Comparison of ENCODE assay signal across 8 cellular contexts in the genomic region with DNA sequence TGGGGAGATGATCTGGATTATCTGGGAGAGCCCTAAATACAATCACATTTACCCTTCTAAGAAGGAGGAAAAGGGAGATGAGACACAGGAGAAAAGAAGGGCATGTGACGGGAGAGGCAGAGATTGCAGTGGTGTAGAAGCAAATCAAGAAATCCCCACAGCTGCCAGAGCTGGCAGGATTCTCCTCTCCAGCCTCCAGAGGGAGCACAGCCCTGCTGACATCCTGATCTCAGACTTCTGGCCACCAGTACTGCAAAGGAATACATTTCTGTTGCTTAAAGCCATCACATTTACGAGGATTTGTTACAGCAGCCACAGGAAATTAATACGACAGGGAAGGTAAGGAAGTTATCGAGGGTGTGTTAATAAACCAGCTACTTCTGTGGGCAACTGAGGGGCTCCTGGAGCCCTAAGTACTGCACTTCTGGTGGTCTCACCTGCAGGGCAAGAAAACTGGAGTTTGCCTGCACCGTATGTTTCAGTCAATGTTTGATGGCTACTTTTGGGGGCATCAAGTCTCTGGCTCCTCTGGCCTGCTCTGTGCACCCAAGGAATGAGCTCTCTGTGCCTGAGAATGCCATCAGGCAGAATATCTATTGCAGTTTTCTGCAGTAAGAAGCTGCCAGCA. TPM values are rescaled to one million over a fixed set of nuclear protein-coding genes. Genes with fewer than 3 reads are reported as not detected.
DNase-seq lines count a peak whose midpoint lies in the region; ATAC-seq, FAIRE-seq and TF ChIP-seq lines count a peak whose summit lies in the region.

No MANE protein-coding gene starts in this region.

- CTCF ChIA-PET in activated CD4-positive, alpha-beta T cell treated with anti-CD3 and anti-CD28 coated beads for 36 hours (lab: Charles Lee) = interaction anchor here (1.6 kb wide), 1 partner anchor 10 kb away, joined by 3 read pairs; no protein-coding TSS in a partner anchor

- H3K4me3 Mint-ChIP-seq in activated CD4-positive, alpha-beta T cell treated with anti-CD3 and anti-CD28 coated beads for 36 hours = no peak overlapping the region
- no peak overlapping the region for H3K4me3 Mint-ChIP-seq in activated T-helper 17 cell treated with anti-CD3 and anti-CD28 coated beads, Interleukin-2, amount 50 U/mL, for 72 hours

- intact Hi-C loops in activated CD4-positive, alpha-beta T cell treated with anti-CD3 and anti-CD28 coated beads for 36 hours (cut with DNase I, micrococcal nuclease) = no loop called here

- TF ChIP-seq POLR2A in GM12891 (IDR thresholded peaks at IDR 0.05; ENCODE audit: low read depth, low read length) = no peak

- peaks cover 2% of the 10 kb centered on the region for H3K9me3 Mint-ChIP-seq in activated CD4-positive, alpha-beta T cell treated with anti-CD3 and anti-CD28 coated beads for 36 hours (ENCODE audit: low read depth)
- H3K9me3 Mint-ChIP-seq in activated T-helper 17 cell treated with anti-CD3 and anti-CD28 coated beads, Interleukin-2, amount 50 U/mL, for 72 hours = peaks cover 9% of the 10 kb centered on the region

- H3K27ac ChIP-seq in substantia nigra (ENCODE audit: low read depth, low read length, poor library complexity, severe bottlenecking) = no peak overlapping the region

- DNase-seq in activated CD4-positive, alpha-beta T cell treated with anti-CD3 and anti-CD28 coated beads for 36 hours = peak; percentile 35
- no peak for DNase-seq in activated CD4-positive, alpha-beta T cell treated with anti-CD3 and anti-CD28 coated beads for 4 hours
- DNase-seq in amniotic epithelial cell (ENCODE audit: low read depth) = peak; percentile 30
- peak in 35 of 51 donors; percentile 2 to 68 (median 35) for DNase-seq in hypothalamus (lab: John Stamatoyannopoulos, UW)
- DNase-seq in substantia nigra (lab: John Stamatoyannopoulos, UW) = peak in 35 of 49 donors; percentile 3 to 61 (median 30)
- DNase-seq in GM12891 (ENCODE audit: insufficient read length, low spot score) = no peak

- FAIRE-seq in GM12891 (lab: Jason Lieb, UNC) = no peak

- ATAC-seq in activated CD4-positive, alpha-beta T cell treated with anti-CD3 and anti-CD28 coated beads for 36 hours = no peak
- no peak for ATAC-seq in activated T-helper 17 cell treated with anti-CD3 and anti-CD28 coated beads, Interleukin-2, amount 50 U/mL, for 72 hours (replicated peaks)
- no peak for ATAC-seq in HG02970 (IDR thresholded peaks at IDR 0.05; ENCODE audit: low FRiP score, unreplicated experiment)

- POLR2A ChIA-PET in activated CD4-positive, alpha-beta T cell treated with anti-CD3 and anti-CD28 coated beads for 36 hours (lab: Charles Lee) = no interaction called here

- peaks cover 3% of the 10 kb centered on the region for H3K27me3 Mint-ChIP-seq in activated CD4-positive, alpha-beta T cell treated with anti-CD3 and anti-CD28 coated beads for 36 hours
- peaks cover 22% of the 10 kb centered on the region for H3K27me3 Mint-ChIP-seq in activated T-helper 17 cell treated with anti-CD3 and anti-CD28 coated beads, Interleukin-2, amount 50 U/mL, for 72 hours

- H3K4me1 Mint-ChIP-seq in activated CD4-positive, alpha-beta T cell treated with anti-CD3 and anti-CD28 coated beads for 36 hours = no peaks in the 10 kb centered on the region
- H3K4me1 Mint-ChIP-seq in activated T-helper 17 cell treated with anti-CD3 and anti-CD28 coated beads, Interleukin-2, amount 50 U/mL, for 72 hours = no peaks in the 10 kb centered on the region

- H3K36me3 Mint-ChIP-seq in activated CD4-positive, alpha-beta T cell treated with anti-CD3 and anti-CD28 coated beads for 36 hours (ENCODE audit: low read depth) = no peaks in the 10 kb centered on the region
- no peaks in the 10 kb centered on the region for H3K36me3 Mint-ChIP-seq in activated T-helper 17 cell treated with anti-CD3 and anti-CD28 coated beads, Interleukin-2, amount 50 U/mL, for 72 hours (ENCODE audit: low read depth)

- no peak overlapping the region for H3K27ac Mint-ChIP-seq in activated CD4-positive, alpha-beta T cell treated with anti-CD3 and anti-CD28 coated beads for 36 hours
- no peak overlapping the region for H3K27ac Mint-ChIP-seq in activated T-helper 17 cell treated with anti-CD3 and anti-CD28 coated beads, Interleukin-2, amount 50 U/mL, for 72 hours

TF ChIP-seq in GM12891, 5 proteins besides CTCF, POLR2A, EP300 and RAD21:
- TF ChIP-seq SPI1 (IDR thresholded peaks at IDR 0.05; ENCODE audit: low read depth, low read length) (no peak), PAX5 (IDR thresholded peaks at IDR 0.05; ENCODE audit: insufficient read depth, low read length, severe bottlenecking) (no peak), POU2F2 (IDR thresholded peaks at IDR 0.05; ENCODE audit: low read depth, low read length) (no peak), TAF1 (IDR thresholded peaks at IDR 0.05; ENCODE audit: low read depth, low read length) (no peak), POLR2AphosphoS5 (IDR thresholded peaks at IDR 0.05; ENCODE audit: low read depth, low read length) (no peak)

RNA-seq across cellular contexts. Expression of gene CDH13, which starts 22.9 kb away (rescaled TPM):
- not detected for total RNA-seq in activated CD4-positive, alpha-beta T cell treated with anti-CD3 and anti-CD28 coated beads for 36 hours
- not detected for total RNA-seq in activated T-helper 17 cell treated with anti-CD3 and anti-CD28 coated beads, Interleukin-2, amount 50 U/mL, for 72 hours
- 0.03 TPM for polyA plus RNA-seq in GM12891 (2012; ENCODE audit: low read depth, missing spikeins)

Comparison
In these comparisons a context has a peak if more than half of its experiments do, and no peak if none do; other contexts are left out.
1. DNase-seq: peak in activated CD4-positive, alpha-beta T cell treated with anti-CD3 and anti-CD28 coated beads for 36 hours (single experiment), amniotic epithelial cell (single experiment), hypothalamus (35 of 51) and substantia nigra (35 of 49); none in activated CD4-positive, alpha-beta T cell treated with anti-CD3 and anti-CD28 coated beads for 4 hours (0 of 2) and GM12891 (single experiment).